1 cellular context compared by ENCODE assay signal in the genomic region with DNA sequence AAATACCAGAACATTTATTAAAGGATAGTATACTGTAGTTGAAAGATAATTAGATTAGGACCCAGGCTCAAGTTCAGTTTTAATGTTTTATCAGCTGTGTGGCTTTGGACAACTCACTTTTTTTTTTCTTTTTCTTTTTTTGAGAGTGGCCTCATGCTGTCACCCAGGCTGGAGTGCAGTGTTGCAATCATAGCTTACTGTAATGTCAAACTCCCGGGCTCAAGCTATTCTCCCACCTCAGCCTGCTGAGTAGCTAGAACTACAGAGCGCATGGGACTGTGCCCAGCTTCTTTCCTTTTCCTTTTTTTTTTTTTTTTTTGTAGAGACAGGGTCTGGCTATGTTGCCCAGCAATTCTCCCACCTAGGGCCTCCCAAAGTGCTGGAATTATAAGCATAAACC.
TF ChIP-seq lines count a peak whose summit lies in the region.

No MANE protein-coding gene starts in this region.

TF ChIP-seq in HepG2, 621 proteins besides CTCF, POLR2A, EP300 and RAD21 (continued from another document):
- TF ChIP-seq SP1 (IDR thresholded peaks at IDR 0.05) (no peak), SP1 (CRISPR knock-in tag; IDR thresholded peaks at IDR 0.05) (no peak), ZNF75D (CRISPR knock-in tag; IDR thresholded peaks at IDR 0.05; ENCODE audit: borderline replicate concordance) (no peak), ZNF562 (CRISPR knock-in tag; IDR thresholded peaks at IDR 0.05; ENCODE audit: borderline replicate concordance) (no peak), ZNF713 (CRISPR knock-in tag; IDR thresholded peaks at IDR 0.05) (no peak), ZNF672 (CRISPR knock-in tag; IDR thresholded peaks at IDR 0.05) (no peak), ZBTB21 (CRISPR knock-in tag; IDR thresholded peaks at IDR 0.05) (no peak), IKZF1 (IDR thresholded peaks at IDR 0.05) (no peak)
- TF ChIP-seq, protein P1, sequence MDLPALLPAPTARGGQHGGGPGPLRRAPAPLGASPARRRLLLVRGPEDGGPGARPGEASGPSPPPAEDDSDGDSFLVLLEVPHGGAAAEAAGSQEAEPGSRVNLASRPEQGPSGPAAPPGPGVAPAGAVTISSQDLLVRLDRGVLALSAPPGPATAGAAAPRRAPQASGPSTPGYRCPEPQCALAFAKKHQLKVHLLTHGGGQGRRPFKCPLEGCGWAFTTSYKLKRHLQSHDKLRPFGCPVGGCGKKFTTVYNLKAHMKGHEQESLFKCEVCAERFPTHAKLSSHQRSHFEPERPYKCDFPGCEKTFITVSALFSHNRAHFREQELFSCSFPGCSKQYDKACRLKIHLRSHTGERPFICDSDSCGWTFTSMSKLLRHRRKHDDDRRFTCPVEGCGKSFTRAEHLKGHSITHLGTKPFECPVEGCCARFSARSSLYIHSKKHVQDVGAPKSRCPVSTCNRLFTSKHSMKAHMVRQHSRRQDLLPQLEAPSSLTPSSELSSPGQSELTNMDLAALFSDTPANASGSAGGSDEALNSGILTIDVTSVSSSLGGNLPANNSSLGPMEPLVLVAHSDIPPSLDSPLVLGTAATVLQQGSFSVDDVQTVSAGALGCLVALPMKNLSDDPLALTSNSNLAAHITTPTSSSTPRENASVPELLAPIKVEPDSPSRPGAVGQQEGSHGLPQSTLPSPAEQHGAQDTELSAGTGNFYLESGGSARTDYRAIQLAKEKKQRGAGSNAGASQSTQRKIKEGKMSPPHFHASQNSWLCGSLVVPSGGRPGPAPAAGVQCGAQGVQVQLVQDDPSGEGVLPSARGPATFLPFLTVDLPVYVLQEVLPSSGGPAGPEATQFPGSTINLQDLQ (CRISPR knock-in tag; IDR thresholded peaks at IDR 0.05): no peak
- TF ChIP-seq, protein P2, sequence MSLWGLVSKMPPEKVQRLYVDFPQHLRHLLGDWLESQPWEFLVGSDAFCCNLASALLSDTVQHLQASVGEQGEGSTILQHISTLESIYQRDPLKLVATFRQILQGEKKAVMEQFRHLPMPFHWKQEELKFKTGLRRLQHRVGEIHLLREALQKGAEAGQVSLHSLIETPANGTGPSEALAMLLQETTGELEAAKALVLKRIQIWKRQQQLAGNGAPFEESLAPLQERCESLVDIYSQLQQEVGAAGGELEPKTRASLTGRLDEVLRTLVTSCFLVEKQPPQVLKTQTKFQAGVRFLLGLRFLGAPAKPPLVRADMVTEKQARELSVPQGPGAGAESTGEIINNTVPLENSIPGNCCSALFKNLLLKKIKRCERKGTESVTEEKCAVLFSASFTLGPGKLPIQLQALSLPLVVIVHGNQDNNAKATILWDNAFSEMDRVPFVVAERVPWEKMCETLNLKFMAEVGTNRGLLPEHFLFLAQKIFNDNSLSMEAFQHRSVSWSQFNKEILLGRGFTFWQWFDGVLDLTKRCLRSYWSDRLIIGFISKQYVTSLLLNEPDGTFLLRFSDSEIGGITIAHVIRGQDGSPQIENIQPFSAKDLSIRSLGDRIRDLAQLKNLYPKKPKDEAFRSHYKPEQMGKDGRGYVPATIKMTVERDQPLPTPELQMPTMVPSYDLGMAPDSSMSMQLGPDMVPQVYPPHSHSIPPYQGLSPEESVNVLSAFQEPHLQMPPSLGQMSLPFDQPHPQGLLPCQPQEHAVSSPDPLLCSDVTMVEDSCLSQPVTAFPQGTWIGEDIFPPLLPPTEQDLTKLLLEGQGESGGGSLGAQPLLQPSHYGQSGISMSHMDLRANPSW (CRISPR knock-in tag; IDR thresholded peaks at IDR 0.05; ENCODE audit: borderline replicate concordance): no peak
- TF ChIP-seq, protein P3, sequence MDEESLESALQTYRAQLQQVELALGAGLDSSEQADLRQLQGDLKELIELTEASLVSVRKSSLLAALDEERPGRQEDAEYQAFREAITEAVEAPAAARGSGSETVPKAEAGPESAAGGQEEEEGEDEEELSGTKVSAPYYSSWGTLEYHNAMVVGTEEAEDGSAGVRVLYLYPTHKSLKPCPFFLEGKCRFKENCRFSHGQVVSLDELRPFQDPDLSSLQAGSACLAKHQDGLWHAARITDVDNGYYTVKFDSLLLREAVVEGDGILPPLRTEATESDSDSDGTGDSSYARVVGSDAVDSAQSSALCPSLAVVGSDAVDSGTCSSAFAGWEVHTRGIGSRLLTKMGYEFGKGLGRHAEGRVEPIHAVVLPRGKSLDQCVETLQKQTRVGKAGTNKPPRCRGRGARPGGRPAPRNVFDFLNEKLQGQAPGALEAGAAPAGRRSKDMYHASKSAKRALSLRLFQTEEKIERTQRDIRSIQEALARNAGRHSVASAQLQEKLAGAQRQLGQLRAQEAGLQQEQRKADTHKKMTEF (CRISPR knock-in tag; IDR thresholded peaks at IDR 0.05): no peak
- TF ChIP-seq, protein P4, sequence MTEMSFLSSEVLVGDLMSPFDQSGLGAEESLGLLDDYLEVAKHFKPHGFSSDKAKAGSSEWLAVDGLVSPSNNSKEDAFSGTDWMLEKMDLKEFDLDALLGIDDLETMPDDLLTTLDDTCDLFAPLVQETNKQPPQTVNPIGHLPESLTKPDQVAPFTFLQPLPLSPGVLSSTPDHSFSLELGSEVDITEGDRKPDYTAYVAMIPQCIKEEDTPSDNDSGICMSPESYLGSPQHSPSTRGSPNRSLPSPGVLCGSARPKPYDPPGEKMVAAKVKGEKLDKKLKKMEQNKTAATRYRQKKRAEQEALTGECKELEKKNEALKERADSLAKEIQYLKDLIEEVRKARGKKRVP (CRISPR knock-in tag; IDR thresholded peaks at IDR 0.05): no peak
- TF ChIP-seq, protein P5, sequence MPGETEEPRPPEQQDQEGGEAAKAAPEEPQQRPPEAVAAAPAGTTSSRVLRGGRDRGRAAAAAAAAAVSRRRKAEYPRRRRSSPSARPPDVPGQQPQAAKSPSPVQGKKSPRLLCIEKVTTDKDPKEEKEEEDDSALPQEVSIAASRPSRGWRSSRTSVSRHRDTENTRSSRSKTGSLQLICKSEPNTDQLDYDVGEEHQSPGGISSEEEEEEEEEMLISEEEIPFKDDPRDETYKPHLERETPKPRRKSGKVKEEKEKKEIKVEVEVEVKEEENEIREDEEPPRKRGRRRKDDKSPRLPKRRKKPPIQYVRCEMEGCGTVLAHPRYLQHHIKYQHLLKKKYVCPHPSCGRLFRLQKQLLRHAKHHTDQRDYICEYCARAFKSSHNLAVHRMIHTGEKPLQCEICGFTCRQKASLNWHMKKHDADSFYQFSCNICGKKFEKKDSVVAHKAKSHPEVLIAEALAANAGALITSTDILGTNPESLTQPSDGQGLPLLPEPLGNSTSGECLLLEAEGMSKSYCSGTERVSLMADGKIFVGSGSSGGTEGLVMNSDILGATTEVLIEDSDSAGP (CRISPR knock-in tag; IDR thresholded peaks at IDR 0.05; ENCODE audit: borderline replicate concordance): no peak
- TF ChIP-seq, protein P6, sequence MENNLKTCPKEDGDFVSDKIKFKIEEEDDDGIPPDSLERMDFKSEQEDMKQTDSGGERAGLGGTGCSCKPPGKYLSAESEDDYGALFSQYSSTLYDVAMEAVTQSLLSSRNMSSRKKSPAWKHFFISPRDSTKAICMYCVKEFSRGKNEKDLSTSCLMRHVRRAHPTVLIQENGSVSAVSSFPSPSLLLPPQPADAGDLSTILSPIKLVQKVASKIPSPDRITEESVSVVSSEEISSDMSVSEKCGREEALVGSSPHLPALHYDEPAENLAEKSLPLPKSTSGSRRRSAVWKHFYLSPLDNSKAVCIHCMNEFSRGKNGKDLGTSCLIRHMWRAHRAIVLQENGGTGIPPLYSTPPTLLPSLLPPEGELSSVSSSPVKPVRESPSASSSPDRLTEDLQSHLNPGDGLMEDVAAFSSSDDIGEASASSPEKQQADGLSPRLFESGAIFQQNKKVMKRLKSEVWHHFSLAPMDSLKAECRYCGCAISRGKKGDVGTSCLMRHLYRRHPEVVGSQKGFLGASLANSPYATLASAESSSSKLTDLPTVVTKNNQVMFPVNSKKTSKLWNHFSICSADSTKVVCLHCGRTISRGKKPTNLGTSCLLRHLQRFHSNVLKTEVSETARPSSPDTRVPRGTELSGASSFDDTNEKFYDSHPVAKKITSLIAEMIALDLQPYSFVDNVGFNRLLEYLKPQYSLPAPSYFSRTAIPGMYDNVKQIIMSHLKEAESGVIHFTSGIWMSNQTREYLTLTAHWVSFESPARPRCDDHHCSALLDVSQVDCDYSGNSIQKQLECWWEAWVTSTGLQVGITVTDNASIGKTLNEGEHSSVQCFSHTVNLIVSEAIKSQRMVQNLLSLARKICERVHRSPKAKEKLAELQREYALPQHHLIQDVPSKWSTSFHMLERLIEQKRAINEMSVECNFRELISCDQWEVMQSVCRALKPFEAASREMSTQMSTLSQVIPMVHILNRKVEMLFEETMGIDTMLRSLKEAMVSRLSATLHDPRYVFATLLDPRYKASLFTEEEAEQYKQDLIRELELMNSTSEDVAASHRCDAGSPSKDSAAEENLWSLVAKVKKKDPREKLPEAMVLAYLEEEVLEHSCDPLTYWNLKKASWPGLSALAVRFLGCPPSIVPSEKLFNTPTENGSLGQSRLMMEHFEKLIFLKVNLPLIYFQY (CRISPR knock-in tag; IDR thresholded peaks at IDR 0.05; ENCODE audit: borderline replicate concordance): no peak
TF ChIP-seq in HepG2: peak in this region for 0.
